In genomic region chr6:40325791-40326190, GRCh38 we compare ENCODE assay signal across 11 cellular contexts.
"Had no signal": no experiment of that assay in that cellular context is flagged by ENCODE, and none has a peak within 500 bp of the region (broad histone marks: within the 10 kb centered on the region; RNA-seq: fewer than 3 reads in every experiment).

No MANE protein-coding gene starts in this region.

- H3K27ac Mint-ChIP-seq: activated B cell treated with CpG ODN at 0.5 μM for 24 hours; activated naive CD8-positive, alpha-beta T cell treated with anti-CD3 and anti-CD28 coated beads for 36 hours; activated T-cell treated with anti-CD3 and anti-CD28 coated beads, Interleukin-2, amount 50 U/mL, for 24 hours; mesothelial cell of epicardium; stimulated activated naive CD8-positive, alpha-beta T cell treated with anti-CD3 and anti-CD28 coated beads, Interleukin-15, Interleukin-2, amounts not matched to agents 100 ng/mL and 50 ng/mL, for 24 hours had no signal

- H3K4me3 Mint-ChIP-seq: activated B cell treated with CpG ODN at 0.5 μM for 24 hours; activated naive CD8-positive, alpha-beta T cell treated with anti-CD3 and anti-CD28 coated beads for 36 hours; activated T-cell treated with anti-CD3 and anti-CD28 coated beads, Interleukin-2, amount 50 U/mL, for 24 hours; mesothelial cell of epicardium; stimulated activated naive CD8-positive, alpha-beta T cell treated with anti-CD3 and anti-CD28 coated beads, Interleukin-15, Interleukin-2, amounts not matched to agents 100 ng/mL and 50 ng/mL, for 24 hours had no signal

- DNase-seq: activated B cell treated with CpG ODN at 0.5 μM for 24 hours; activated effector memory CD4-positive, alpha-beta T cell treated with Interleukin-2 at 50 U/mL for 16 hours; activated naive CD8-positive, alpha-beta T cell treated with anti-CD3 and anti-CD28 coated beads for 36 hours; activated T-cell treated with anti-CD3 and anti-CD28 coated beads, Interleukin-2, amount 50 U/mL, for 24 hours; amygdala; central memory CD4-positive, alpha-beta T cell; colonic mucosa; trophoblast cell had no signal

- H3K4me1 Mint-ChIP-seq: activated B cell treated with CpG ODN at 0.5 μM for 24 hours; activated naive CD8-positive, alpha-beta T cell treated with anti-CD3 and anti-CD28 coated beads for 36 hours; mesothelial cell of epicardium had no signal

- H3K36me3 Mint-ChIP-seq: activated naive CD8-positive, alpha-beta T cell treated with anti-CD3 and anti-CD28 coated beads for 36 hours; mesothelial cell of epicardium had no signal

- ATAC-seq: body of pancreas had no signal

- H3K9me3 Mint-ChIP-seq: activated B cell treated with CpG ODN at 0.5 μM for 24 hours; activated naive CD8-positive, alpha-beta T cell treated with anti-CD3 and anti-CD28 coated beads for 36 hours; activated T-cell treated with anti-CD3 and anti-CD28 coated beads, Interleukin-2, amount 50 U/mL, for 24 hours; mesothelial cell of epicardium; stimulated activated naive CD8-positive, alpha-beta T cell treated with anti-CD3 and anti-CD28 coated beads, Interleukin-15, Interleukin-2, amounts not matched to agents 100 ng/mL and 50 ng/mL, for 24 hours had no signal
